In genomic region chr19:35352448-35353304, GRCh38 we compare ENCODE assay signal across 8 cellular contexts. TPM values are rescaled to one million over a fixed set of nuclear protein-coding genes. Genes with fewer than 3 reads are reported as not detected.
DNase-seq lines count a peak whose midpoint lies in the region; ATAC-seq, FAIRE-seq and TF ChIP-seq lines count a peak whose summit lies in the region.
"Had no signal": no experiment of that assay in that cellular context is flagged by ENCODE, and none has a peak within 500 bp of the region (broad histone marks: within the 10 kb centered on the region; RNA-seq: fewer than 3 reads in every experiment).

No MANE protein-coding gene starts in this region.

- DNase-seq in GM12892 (ENCODE audit: insufficient read length): peak; percentile 68
- DNase-seq in NCI-H146 treated with DMSO at 0.1 percent for 48 hours (lab: John Stamatoyannopoulos, UW; ENCODE audit: unreplicated experiment): peak; percentile 58
- DNase-seq in T-helper 2 cell treated with Interferon-gamma antibody and Interleukin-4, amounts not matched to agents 5 μg/mL and 100 μg/mL, for 36 hours (ENCODE audit: low spot score): peak; percentile 71
- DNase-seq in astrocyte (ENCODE audit: low read depth): peak; percentile 32
- DNase-seq in hepatic stellate cell (ENCODE audit: low spot score): peak; percentile 87
- DNase-seq in sciatic nerve (ENCODE audit: low spot score): peak; percentile 77

- no peak overlapping the region for H3K4me2 ChIP-seq in astrocyte (ENCODE audit: low read length)

- H3K4me1 ChIP-seq in astrocyte (ENCODE audit: insufficient read depth, low read length): no peaks in the 10 kb centered on the region

- no peak overlapping the region for H3K4me3 Mint-ChIP-seq in T-helper 2 cell treated with Interferon-gamma antibody and Interleukin-4, amounts not matched to agents 5 μg/mL and 100 μg/mL, for 36 hours
- H3K4me3 Mint-ChIP-seq in astrocyte (ENCODE audit: unreplicated experiment): no peak overlapping the region

- intact Hi-C loops in sciatic nerve (cut with DNase I): loop anchor here (5.0 kb wide), 1 partner anchor 145 kb away; no protein-coding TSS in a partner anchor

- peak overlapping the region; percentile 56 for H2AFZ ChIP-seq in astrocyte (ENCODE audit: low read depth, low read length)

- no peaks in the 10 kb centered on the region for H3K9me3 ChIP-seq in astrocyte (ENCODE audit: insufficient read depth, low read depth, low read length)

- no peaks in the 10 kb centered on the region for H4K20me1 ChIP-seq in astrocyte (ENCODE audit: insufficient read depth, low read length)

- FAIRE-seq in GM12892 (lab: Jason Lieb, UNC) (peak; percentile 91), astrocyte (lab: Jason Lieb, UNC) (peak; percentile 41)

- H3K9me3 Mint-ChIP-seq in T-helper 2 cell treated with Interferon-gamma antibody and Interleukin-4, amounts not matched to agents 5 μg/mL and 100 μg/mL, for 36 hours: no peaks in the 10 kb centered on the region
- H3K9me3 Mint-ChIP-seq in astrocyte (ENCODE audit: unreplicated experiment): no peaks in the 10 kb centered on the region

- no peak overlapping the region for H3K27ac Mint-ChIP-seq in T-helper 2 cell treated with Interferon-gamma antibody and Interleukin-4, amounts not matched to agents 5 μg/mL and 100 μg/mL, for 36 hours
- no peak overlapping the region for H3K27ac Mint-ChIP-seq in astrocyte (ENCODE audit: unreplicated experiment)

- no peaks in the 10 kb centered on the region for H3K36me3 Mint-ChIP-seq in T-helper 2 cell treated with Interferon-gamma antibody and Interleukin-4, amounts not matched to agents 5 μg/mL and 100 μg/mL, for 36 hours (ENCODE audit: low read depth)
- no peaks in the 10 kb centered on the region for H3K36me3 Mint-ChIP-seq in astrocyte (ENCODE audit: low read depth, unreplicated experiment)

- no peaks in the 10 kb centered on the region for H3K79me2 ChIP-seq in astrocyte (ENCODE audit: insufficient read depth, low read length)

- H3K4me1 Mint-ChIP-seq in T-helper 2 cell treated with Interferon-gamma antibody and Interleukin-4, amounts not matched to agents 5 μg/mL and 100 μg/mL, for 36 hours (ENCODE audit: low read depth): peaks cover 13% of the 10 kb centered on the region
- no peaks in the 10 kb centered on the region for H3K4me1 Mint-ChIP-seq in astrocyte (ENCODE audit: low read depth, unreplicated experiment)

- TF ChIP-seq CTCF in astrocyte (IDR thresholded peaks at IDR 0.05; ENCODE audit: insufficient read depth, low read depth, low read length): peak; percentile 68

- H3K36me3 ChIP-seq in astrocyte (ENCODE audit: insufficient read depth, low read length): no peaks in the 10 kb centered on the region

- peak; percentile 82 for ATAC-seq in sciatic nerve
- no peak for ATAC-seq in GM18861 (IDR thresholded peaks at IDR 0.05; ENCODE audit: unreplicated experiment)

- peaks cover 3% of the 10 kb centered on the region for H3K27me3 ChIP-seq in astrocyte (ENCODE audit: insufficient read depth, low read length)

- H3K27ac ChIP-seq in astrocyte (ENCODE audit: low read depth, low read length): no peak overlapping the region

- TF ChIP-seq POLR2A in GM12892 (IDR thresholded peaks at IDR 0.05; ENCODE audit: low read depth, low read length): 0 out of 2 replicates have a peak, but pooled peaks have one; percentile 43

- no peak overlapping the region for H3K4me3 ChIP-seq in astrocyte (ENCODE audit: insufficient read depth, low read depth, low read length)

- no peak overlapping the region for H3K9ac ChIP-seq in astrocyte (ENCODE audit: low read length)

- no peaks in the 10 kb centered on the region for H3K27me3 Mint-ChIP-seq in T-helper 2 cell treated with Interferon-gamma antibody and Interleukin-4, amounts not matched to agents 5 μg/mL and 100 μg/mL, for 36 hours (ENCODE audit: low read depth)
- peaks cover 32% of the 10 kb centered on the region for H3K27me3 Mint-ChIP-seq in astrocyte (ENCODE audit: low read depth, unreplicated experiment)

RNA-seq across cellular contexts. Expression of gene FFAR1, which starts 5.0 kb away (rescaled TPM):
- 1.3 TPM for polyA plus RNA-seq in GM12892 (2012; ENCODE audit: missing spikeins)
- total RNA-seq in astrocyte (not detected in 2 replicates), sciatic nerve (not detected)
- total RNA-seq: skeletal muscle tissue had no signal

RNA-seq across cellular contexts. Expression of gene FFAR3, which starts 5.6 kb away (rescaled TPM):
- not detected for polyA plus RNA-seq in GM12892 (2012; ENCODE audit: missing spikeins)
- not detected in 2 replicates for total RNA-seq in astrocyte
- 0.76 TPM for total RNA-seq in sciatic nerve
- total RNA-seq: skeletal muscle tissue had no signal

RNA-seq across cellular contexts. Expression of gene GPR42, which starts 18.2 kb away (rescaled TPM):
- not detected for polyA plus RNA-seq in GM12892 (2012; ENCODE audit: missing spikeins)
- total RNA-seq in astrocyte (not detected in 2 replicates), sciatic nerve (0.58 TPM)
- total RNA-seq: skeletal muscle tissue had no signal

RNA-seq across cellular contexts. Expression of gene CD22, which starts 23.7 kb away (rescaled TPM):
- 225 TPM for polyA plus RNA-seq in GM12892 (2012; ENCODE audit: missing spikeins)
- total RNA-seq in astrocyte (not detected in 2 replicates), sciatic nerve (23.8 TPM)

Comparison
In these comparisons a context has a peak if more than half of its experiments do, and no peak if none do; other contexts are left out.
1. DNase-seq: peak in every context shown above with its lines; median percentile 87 in hepatic stellate cell; 77 in sciatic nerve; 71 in T-helper 2 cell treated with Interferon-gamma antibody and Interleukin-4, amounts not matched to agents 5 μg/mL and 100 μg/mL, for 36 hours; 68 in GM12892; 58 in NCI-H146 treated with DMSO at 0.1 percent for 48 hours; 32 in astrocyte.